In genomic region chr15:88647362-88648105, GRCh38 we compare ENCODE assay signal across 9 cellular contexts. TPM values are rescaled to one million over a fixed set of nuclear protein-coding genes. Genes with fewer than 3 reads are reported as not detected.
DNase-seq lines count a peak whose midpoint lies in the region; ATAC-seq and TF ChIP-seq lines count a peak whose summit lies in the region.
"Had no signal": no experiment of that assay in that cellular context is flagged by ENCODE, and none has a peak within 500 bp of the region (broad histone marks: within the 10 kb centered on the region; RNA-seq: fewer than 3 reads in every experiment).

No MANE protein-coding gene starts in this region.

- H3K9me3 ChIP-seq in lower lobe of right lung, result no peaks in the 10 kb centered on the region

- intact Hi-C loops in activated naive CD4-positive, alpha-beta T cell treated with anti-CD3 and anti-CD28 coated beads for 36 hours (cut with micrococcal nuclease), result no loop called here
- intact Hi-C loops in lower lobe of right lung (cut with DNase I), result no loop called here

- H3K27me3 Mint-ChIP-seq in activated naive CD4-positive, alpha-beta T cell treated with anti-CD3 and anti-CD28 coated beads for 36 hours (ENCODE audit: low read depth), result no peaks in the 10 kb centered on the region
- H3K27me3 Mint-ChIP-seq in activated T-cell treated with anti-CD3 and anti-CD28 coated beads, Interleukin-2, amount 50 U/mL, for 4 hours (ENCODE audit: low read depth), result no peaks in the 10 kb centered on the region
- no peaks in the 10 kb centered on the region for H3K27me3 Mint-ChIP-seq in type B pancreatic cell

- peak; percentile 6 for DNase-seq in activated naive CD4-positive, alpha-beta T cell treated with anti-CD3 and anti-CD28 coated beads for 36 hours
- DNase-seq in activated naive CD4-positive, alpha-beta T cell treated with anti-CD3 and anti-CD28 coated beads, Interleukin-2, amount 50 U/mL, for 16 hours, result no peak
- DNase-seq in activated T-cell treated with anti-CD3 and anti-CD28 coated beads, Interleukin-2, amount 50 U/mL, for 4 hours, result no peak
- DNase-seq in lower lobe of right lung (no peak), type B pancreatic cell (ENCODE audit: extremely low spot score, unreplicated experiment) (peak; percentile 65), superior temporal gyrus (ENCODE audit: extremely low spot score) (no peak), DMS 273 treated with DMSO at 0.1 percent for 48 hours (lab: John Stamatoyannopoulos, UW) (no peak)
- DNase-seq: activated CD4-positive, CD25-positive, alpha-beta regulatory T cell had no signal

- CTCF ChIA-PET in activated naive CD4-positive, alpha-beta T cell treated with anti-CD3 and anti-CD28 coated beads for 36 hours (lab: Charles Lee), result interaction anchor here (1.4 kb wide), 1 partner anchor 9 kb away, joined by 4 read pairs; the partner anchor contains the start of gene ISG20

- H3K4me3 ChIP-seq in lower lobe of right lung, result no peak overlapping the region

- no peak for TF ChIP-seq CTCF in lower lobe of right lung (IDR thresholded peaks at IDR 0.05)
- no peak for TF ChIP-seq CTCF in type B pancreatic cell (conservative IDR thresholded peaks at IDR 0.05)

- no peaks in the 10 kb centered on the region for H3K27me3 ChIP-seq in lower lobe of right lung (ENCODE audit: low read depth)

- H3K36me3 Mint-ChIP-seq in activated naive CD4-positive, alpha-beta T cell treated with anti-CD3 and anti-CD28 coated beads for 36 hours (ENCODE audit: low read depth), result peaks cover 2% of the 10 kb centered on the region
- H3K36me3 Mint-ChIP-seq in activated T-cell treated with anti-CD3 and anti-CD28 coated beads, Interleukin-2, amount 50 U/mL, for 4 hours (ENCODE audit: insufficient read depth), result peaks cover 30% of the 10 kb centered on the region
- no peaks in the 10 kb centered on the region for H3K36me3 Mint-ChIP-seq in type B pancreatic cell

- H3K9me3 Mint-ChIP-seq in activated naive CD4-positive, alpha-beta T cell treated with anti-CD3 and anti-CD28 coated beads for 36 hours, result no peaks in the 10 kb centered on the region
- H3K9me3 Mint-ChIP-seq in activated T-cell treated with anti-CD3 and anti-CD28 coated beads, Interleukin-2, amount 50 U/mL, for 4 hours, result no peaks in the 10 kb centered on the region
- H3K9me3 Mint-ChIP-seq in type B pancreatic cell, result no peaks in the 10 kb centered on the region

- no peak overlapping the region for H3K4me3 Mint-ChIP-seq in activated naive CD4-positive, alpha-beta T cell treated with anti-CD3 and anti-CD28 coated beads for 36 hours
- peak overlapping the region; percentile 17 for H3K4me3 Mint-ChIP-seq in activated T-cell treated with anti-CD3 and anti-CD28 coated beads, Interleukin-2, amount 50 U/mL, for 4 hours
- no peak overlapping the region for H3K4me3 Mint-ChIP-seq in type B pancreatic cell

- peaks cover 36% of the 10 kb centered on the region for H3K4me1 ChIP-seq in lower lobe of right lung

- peaks cover 6% of the 10 kb centered on the region for H3K36me3 ChIP-seq in lower lobe of right lung

- no peak overlapping the region for H3K27ac ChIP-seq in lower lobe of right lung

- no peak for ATAC-seq in activated T-cell treated with anti-CD3 and anti-CD28 coated beads, Interleukin-2, amount 50 U/mL, for 4 hours
- ATAC-seq in lower lobe of right lung (peak; percentile 39 to 44), GM19351 (IDR thresholded peaks at IDR 0.05; ENCODE audit: unreplicated experiment) (no peak)

- H3K27ac Mint-ChIP-seq in activated naive CD4-positive, alpha-beta T cell treated with anti-CD3 and anti-CD28 coated beads for 36 hours, result peak overlapping the region; percentile 94
- peak overlapping the region; percentile 5 for H3K27ac Mint-ChIP-seq in type B pancreatic cell

- H3K4me1 Mint-ChIP-seq in activated naive CD4-positive, alpha-beta T cell treated with anti-CD3 and anti-CD28 coated beads for 36 hours (ENCODE audit: low read depth), result peaks cover 66% of the 10 kb centered on the region
- H3K4me1 Mint-ChIP-seq in activated T-cell treated with anti-CD3 and anti-CD28 coated beads, Interleukin-2, amount 50 U/mL, for 4 hours (ENCODE audit: low read depth), result peaks cover 85% of the 10 kb centered on the region
- peaks cover 23% of the 10 kb centered on the region for H3K4me1 Mint-ChIP-seq in type B pancreatic cell (ENCODE audit: unreplicated experiment)

RNA-seq across cellular contexts. Expression of gene ISG20, which starts 8.7 kb away (rescaled TPM):
- total RNA-seq in activated naive CD4-positive, alpha-beta T cell treated with anti-CD3 and anti-CD28 coated beads for 36 hours, result 10 to 100 TPM; 51.2 to 56.5 TPM
- total RNA-seq in activated T-cell treated with anti-CD3 and anti-CD28 coated beads, Interleukin-2, amount 50 U/mL, for 4 hours, result 10 to 100 TPM; 26.8 to 37.8 (median 27.7) TPM
- 32.0 TPM for total RNA-seq in lower lobe of right lung
- total RNA-seq in type B pancreatic cell (ENCODE audit: low replicate concordance), result 4.9 and 7.9 TPM in 2 replicates

RNA-seq across cellular contexts. Expression of gene AEN, which starts 26.4 kb away (rescaled TPM):
- total RNA-seq in activated naive CD4-positive, alpha-beta T cell treated with anti-CD3 and anti-CD28 coated beads for 36 hours, result 10 to 100 TPM; 85.2 to 87.2 TPM
- total RNA-seq in activated T-cell treated with anti-CD3 and anti-CD28 coated beads, Interleukin-2, amount 50 U/mL, for 4 hours, result 100 to 1,000 TPM; 103 to 141 (median 140) TPM
- total RNA-seq in lower lobe of right lung (23.8 TPM), type B pancreatic cell (ENCODE audit: low replicate concordance) (48.9 and 62.9 TPM in 2 replicates)

Comparison
In these comparisons a context has a peak if more than half of its experiments do, and no peak if none do; other contexts are left out.
1. DNase-seq: peak in activated naive CD4-positive, alpha-beta T cell treated with anti-CD3 and anti-CD28 coated beads for 36 hours (single experiment) and type B pancreatic cell (single experiment); none in activated naive CD4-positive, alpha-beta T cell treated with anti-CD3 and anti-CD28 coated beads, Interleukin-2, amount 50 U/mL, for 16 hours (single experiment), activated T-cell treated with anti-CD3 and anti-CD28 coated beads, Interleukin-2, amount 50 U/mL, for 4 hours (single experiment), lower lobe of right lung (single experiment), superior temporal gyrus (single experiment) and DMS 273 treated with DMSO at 0.1 percent for 48 hours (single experiment).
2. ATAC-seq: peak in lower lobe of right lung (2 of 2); none in activated T-cell treated with anti-CD3 and anti-CD28 coated beads, Interleukin-2, amount 50 U/mL, for 4 hours (0 of 2) and GM19351 (single experiment).